Comparison of ENCODE assay signal across 8 cellular contexts in genomic region chr1:40630488-40631223, GRCh38. TPM values are rescaled to one million over a fixed set of nuclear protein-coding genes. Genes with fewer than 3 reads are reported as not detected.
DNase-seq lines count a peak whose midpoint lies in the region; ATAC-seq and TF ChIP-seq lines count a peak whose summit lies in the region.

No MANE protein-coding gene starts in this region.

- peaks cover 0 to 1% (median 0%) of the 10 kb centered on the region in 3 donors for H3K27me3 Mint-ChIP-seq in CD14-positive monocyte (ENCODE audit: low read depth in 3 of 3)
- H3K27me3 Mint-ChIP-seq in glutamatergic neuron (ENCODE audit: unreplicated experiment), result peaks cover 8% of the 10 kb centered on the region

- no peak overlapping the region for H3K27ac ChIP-seq in WERI-Rb-1

- ATAC-seq in HG02571 (IDR thresholded peaks at IDR 0.05; ENCODE audit: unreplicated experiment), result no peak

- no peak for DNase-seq in CD14-positive monocyte (ENCODE audit: low spot score)
- peak; percentile 87 for DNase-seq in H7
- peak; percentile 82 for DNase-seq in WERI-Rb-1
- DNase-seq in glutamatergic neuron, result peak; percentile 82
- DNase-seq in stimulated activated CD4-positive, alpha-beta T cell treated with anti-CD3 and anti-CD28 coated beads, Interleukin-4, amount 100 ng/mL, for 24 hours, result peak; percentile 21
- no peak for DNase-seq in T1000 (lab: John Stamatoyannopoulos, UW)
- no peak for DNase-seq in NK-92 (lab: John Stamatoyannopoulos, UW; ENCODE audit: unreplicated experiment)

- peaks cover 13% of the 10 kb centered on the region for H3K4me1 Mint-ChIP-seq in CD14-positive monocyte
- H3K4me1 Mint-ChIP-seq in glutamatergic neuron (ENCODE audit: low read depth, unreplicated experiment), result peaks cover 5% of the 10 kb centered on the region

- H3K36me3 Mint-ChIP-seq in CD14-positive monocyte (no peaks in the 10 kb centered on the region), glutamatergic neuron (ENCODE audit: unreplicated experiment) (no peaks in the 10 kb centered on the region)

- H3K9me3 ChIP-seq in WERI-Rb-1 (ENCODE audit: severe bottlenecking), result no peaks in the 10 kb centered on the region

- intact Hi-C loops in CD14-positive monocyte (cut with micrococcal nuclease), result no loop called here

- H3K9me3 Mint-ChIP-seq in CD14-positive monocyte, result no peaks in the 10 kb centered on the region
- H3K9me3 Mint-ChIP-seq in glutamatergic neuron (ENCODE audit: unreplicated experiment), result peaks cover 6% of the 10 kb centered on the region

- H3K27me3 ChIP-seq in H7 (ENCODE audit: control insufficient read depth, insufficient read depth, low read length), result no peaks in the 10 kb centered on the region
- no peaks in the 10 kb centered on the region for H3K27me3 ChIP-seq in WERI-Rb-1 (ENCODE audit: insufficient read depth, low read depth, severe bottlenecking)

- H3K4me3 ChIP-seq in H7 (ENCODE audit: insufficient read depth, low read depth, low read length), result no peak overlapping the region
- no peak overlapping the region for H3K4me3 ChIP-seq in WERI-Rb-1 (ENCODE audit: low read depth, low read length)

- H3K27ac Mint-ChIP-seq in CD14-positive monocyte (no peak overlapping the region), glutamatergic neuron (ENCODE audit: unreplicated experiment) (no peak overlapping the region)

- H3K36me3 ChIP-seq in H7 (replicated peaks; ENCODE audit: control insufficient read depth, insufficient read depth, low read length), result no peaks in the 10 kb centered on the region
- H3K36me3 ChIP-seq in WERI-Rb-1, result no peaks in the 10 kb centered on the region

- H3K4me3 Mint-ChIP-seq in CD14-positive monocyte, result no peak overlapping the region
- no peak overlapping the region for H3K4me3 Mint-ChIP-seq in glutamatergic neuron (ENCODE audit: unreplicated experiment)

- peak; percentile 28 for TF ChIP-seq CTCF in CD14-positive monocyte (IDR thresholded peaks at IDR 0.05)
- TF ChIP-seq CTCF in WERI-Rb-1 (IDR thresholded peaks at IDR 0.05; ENCODE audit: low read depth, low read length), result peak; percentile 90
- peak; percentile 76 for TF ChIP-seq CTCF in glutamatergic neuron (IDR thresholded peaks at IDR 0.05; ENCODE audit: partially characterized antibody, unreplicated experiment)

RNA-seq across cellular contexts. Expression of gene RIMS3, which starts 34.8 kb away (rescaled TPM):
- polyA plus RNA-seq in CD14-positive monocyte, result under 1 TPM; 0.15 to 0.26 TPM
- total RNA-seq in H7 (2014; rRNA removed; shearing (Covaris generic)), result 20.0 and 20.7 TPM in 2 replicates
- total RNA-seq in glutamatergic neuron (ENCODE audit: unreplicated experiment), result 126 TPM

Comparison
In these comparisons a context has a peak if more than half of its experiments do, and no peak if none do; other contexts are left out.
1. DNase-seq: peak in H7 (single experiment), WERI-Rb-1 (single experiment), glutamatergic neuron (single experiment) and stimulated activated CD4-positive, alpha-beta T cell treated with anti-CD3 and anti-CD28 coated beads, Interleukin-4, amount 100 ng/mL, for 24 hours (single experiment); none in CD14-positive monocyte (single experiment), T1000 (single experiment) and NK-92 (single experiment).
2. CTCF ChIP-seq: peak in every context shown above with its lines; median percentile 90 in WERI-Rb-1; 76 in glutamatergic neuron; 28 in CD14-positive monocyte.